Comparison of ENCODE assay signal across 8 cellular contexts in the genomic region with DNA sequence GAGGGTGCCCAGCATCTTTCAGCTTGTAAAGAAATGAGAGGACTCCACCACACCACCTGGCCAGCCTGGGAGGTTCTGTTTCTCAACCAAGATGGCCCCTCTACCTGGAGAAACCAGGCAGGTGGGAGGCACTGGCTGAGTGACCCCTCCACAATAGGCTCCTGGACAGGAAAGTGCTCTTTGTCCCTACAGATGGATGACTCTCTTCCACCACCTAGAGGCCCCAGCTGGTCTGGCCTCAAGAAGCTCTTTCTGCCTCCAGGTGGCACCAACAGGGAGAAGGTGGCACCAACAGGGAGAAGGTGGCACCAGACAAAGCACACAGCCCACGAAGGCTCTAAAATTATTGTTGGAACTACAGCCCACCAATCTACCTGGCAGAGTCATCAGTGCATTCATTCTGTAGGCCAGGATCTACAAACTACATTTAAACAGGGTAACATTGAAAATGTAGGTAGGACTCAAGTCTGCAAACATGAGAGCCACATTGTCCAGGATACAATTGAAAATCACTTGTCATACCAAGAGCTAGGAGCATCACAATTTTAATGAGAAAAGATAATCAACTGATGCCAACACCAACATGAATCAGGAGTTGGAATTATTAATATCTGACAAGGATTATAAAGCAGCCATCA. TPM values are rescaled to one million over a fixed set of nuclear protein-coding genes. Genes with fewer than 3 reads are reported as not detected.
DNase-seq lines count a peak whose midpoint lies in the region; ATAC-seq and TF ChIP-seq lines count a peak whose summit lies in the region.

No MANE protein-coding gene starts in this region.

- no peaks in the 10 kb centered on the region for H3K23me2 ChIP-seq in H9 (ENCODE audit: insufficient read length, low read depth, low read length, poor library complexity, severe bottlenecking)

- no peak overlapping the region for H3K27ac Mint-ChIP-seq in H9
- H3K27ac Mint-ChIP-seq in memory B cell = no peak overlapping the region

- H3K4me3 ChIP-seq in Peyer's patch (no peak overlapping the region), body of pancreas (no peak overlapping the region)

- H3K27ac ChIP-seq in H9 (ENCODE audit: insufficient read length, low read depth, low read length) (no peak overlapping the region), Peyer's patch (no peak overlapping the region), body of pancreas (no peak overlapping the region)

- TF ChIP-seq POLR2A in Peyer's patch (IDR thresholded peaks at IDR 0.05) (no peak), body of pancreas (IDR thresholded peaks at IDR 0.05) (no peak)

- H3T11ph ChIP-seq in H9 (ENCODE audit: low read length) = no peak overlapping the region

- peaks cover 6 to 12% of the 10 kb centered on the region in 2 experiments for H3K9me3 Mint-ChIP-seq in H9
- H3K9me3 Mint-ChIP-seq in memory B cell = peaks cover 11% of the 10 kb centered on the region

- H4K20me1 ChIP-seq in H9 (ENCODE audit: control insufficient read depth, insufficient read depth, insufficient read length) = peaks cover 2% of the 10 kb centered on the region

- H3K4ac ChIP-seq in H9 (ENCODE audit: low read depth, low read length) = no peak overlapping the region

- H4K91ac ChIP-seq in H9 (ENCODE audit: insufficient read length, low read depth, low read length) = no peak overlapping the region

- no peak overlapping the region for H3K14ac ChIP-seq in H9 (ENCODE audit: insufficient read depth, low read length)

- no peaks in the 10 kb centered on the region for H3K36me3 ChIP-seq in Peyer's patch
- no peaks in the 10 kb centered on the region for H3K36me3 ChIP-seq in body of pancreas (replicated peaks in 1 of 2; ENCODE audit: insufficient read depth in 1 of 2, low read depth in 2 of 2)

- ATAC-seq in body of pancreas (peak; percentile 84), memory B cell (ENCODE audit: low read depth) (peak; percentile 54), GM21367 (IDR thresholded peaks at IDR 0.05; ENCODE audit: unreplicated experiment) (no peak), GM21526 (IDR thresholded peaks at IDR 0.05; ENCODE audit: low FRiP score, unreplicated experiment) (no peak), GM19328 (IDR thresholded peaks at IDR 0.05; ENCODE audit: unreplicated experiment) (no peak)

- H2BK5ac ChIP-seq in H9 (ENCODE audit: insufficient read length, low read length) = no peak overlapping the region

- no peaks in the 10 kb centered on the region for H3K79me2 ChIP-seq in H9 (ENCODE audit: insufficient read depth, low read length)

- no peak overlapping the region for H3K56ac ChIP-seq in H9 (ENCODE audit: insufficient read length, low read depth, low read length)

- H4K5ac ChIP-seq in H9 (ENCODE audit: insufficient read length, low read depth, low read length) = no peak overlapping the region

- H2AK5ac ChIP-seq in H9 (ENCODE audit: insufficient read length, low read length) = no peak overlapping the region

- no peak overlapping the region for H2BK120ac ChIP-seq in H9 (ENCODE audit: low read depth, low read length, poor library complexity, severe bottlenecking)

- H3K18ac ChIP-seq in H9 (ENCODE audit: insufficient read length, low read depth, low read length) = no peak overlapping the region

- intact Hi-C loops in body of pancreas (cut with DNase I) = no loop called here

- no peak overlapping the region for H3K23ac ChIP-seq in H9 (ENCODE audit: insufficient read length, low read depth, low read length)

- no peak overlapping the region for H3K9ac ChIP-seq in H9 (ENCODE audit: extremely low read depth, insufficient read length, low read length)

- H3K4me1 Mint-ChIP-seq in H9 = peaks cover 4% of the 10 kb centered on the region in 2 experiments
- peaks cover 15% of the 10 kb centered on the region for H3K4me1 Mint-ChIP-seq in memory B cell

- no peak overlapping the region for H3K4me2 ChIP-seq in H9 (ENCODE audit: insufficient read depth, insufficient read length, low read length)

- H2BK20ac ChIP-seq in H9 (ENCODE audit: low read depth, low read length, poor library complexity, severe bottlenecking) = no peak overlapping the region

- no peak overlapping the region for H2AFZ ChIP-seq in H9 (ENCODE audit: low read length)

- H3K27me3 ChIP-seq in H9 (ENCODE audit: insufficient read depth, low read length) (no peaks in the 10 kb centered on the region), Peyer's patch (no peaks in the 10 kb centered on the region), body of pancreas (no peaks in the 10 kb centered on the region)

- no peak overlapping the region for H4K8ac ChIP-seq in H9 (replicated peaks; ENCODE audit: insufficient read length, low read depth, low read length)

- H3K9me3 ChIP-seq in H9 (ENCODE audit: control insufficient read depth, low read depth, low read length) = no peaks in the 10 kb centered on the region
- peaks cover 0 to 4% (median 0%) of the 10 kb centered on the region in 4 donors for H3K9me3 ChIP-seq in Peyer's patch
- no peaks in the 10 kb centered on the region for H3K9me3 ChIP-seq in body of pancreas

- H3K4me3 Mint-ChIP-seq in H9 = no peak overlapping the region; a peak in 1 of 5 replicates
- no peak overlapping the region for H3K4me3 Mint-ChIP-seq in memory B cell

- DNase-seq in CMK (ENCODE audit: low read depth) (peak; percentile 46), H9 (peak; percentile 76), Peyer's patch (peak in 2 of 3 donors; percentile 75 to 78), body of pancreas (peak; percentile 44 to 80 (median 72)), memory B cell (ENCODE audit: low spot score in 2 of 2) (no peak)

- H2BK15ac ChIP-seq in H9 (ENCODE audit: low read depth, low read length) = no peak overlapping the region

- H3K36me3 Mint-ChIP-seq in H9 (ENCODE audit: insufficient read depth in 1 of 3, low read depth in 3 of 3) = peaks cover 0 to 9% (median 0%) of the 10 kb centered on the region in 3 experiments; a peak in 2 of 7 replicates
- no peaks in the 10 kb centered on the region for H3K36me3 Mint-ChIP-seq in memory B cell

- TF ChIP-seq CTCF in H9 (conservative IDR thresholded peaks at IDR 0.05) = peak; percentile 79
- TF ChIP-seq CTCF in Peyer's patch (IDR thresholded peaks at IDR 0.05) = peak in 5 of 6 experiments; percentile 30 to 99 (median 85)
- TF ChIP-seq CTCF in body of pancreas (IDR thresholded peaks at IDR 0.05) = peak; percentile 50 to 97 (median 76)

- WGBS in H9 (ENCODE audit: extremely low coverage, insufficient read length, low lambda C conversion rate) = no CpG with 5 or more reads among the region's 1 CpG
- 0 to 29% methylated on average over 1 of the region's 1 CpG for WGBS in body of pancreas, 2 donors

- H3K27me3 Mint-ChIP-seq in H9 (ENCODE audit: low read depth) (peaks cover 12% of the 10 kb centered on the region), memory B cell (peaks cover 3% of the 10 kb centered on the region)

- H2BK12ac ChIP-seq in H9 (ENCODE audit: insufficient read length, low read depth, low read length) = no peak overlapping the region

- H3K4me1 ChIP-seq in H9 (ENCODE audit: insufficient read depth, low read length) = no peaks in the 10 kb centered on the region
- peaks cover 0 to 15% (median 4%) of the 10 kb centered on the region in 4 donors for H3K4me1 ChIP-seq in Peyer's patch
- peaks cover under 1% of the 10 kb centered on the region for H3K4me1 ChIP-seq in body of pancreas

- H3K79me1 ChIP-seq in H9 (ENCODE audit: insufficient read depth, low read depth, low read length, poor library complexity, severe bottlenecking) = no peaks in the 10 kb centered on the region

RNA-seq across cellular contexts. Expression of a gene that starts 14.4 kb away (rescaled TPM):
- total RNA-seq in H9 (2021) (0.31 and 0.44 TPM in 2 replicates), Peyer's patch (1 to 10 TPM in 1 of 4 donors, under 1 TPM in 1, not detected in 2; 0.54 to 2.5 TPM), body of pancreas (10 to 100 TPM; 12.5 to 12.7 TPM)

RNA-seq across cellular contexts. Expression of a gene that starts 15.1 kb away (rescaled TPM):
- not detected in 2 replicates for total RNA-seq in H9 (2021)
- 100 to 1,000 TPM in 2 of 4 donors, 10 to 100 TPM in 1, not detected in 1; 32.4 to 136 (median 103) TPM for total RNA-seq in Peyer's patch
- 10 to 100 TPM in 1 of 2 donors, 1 to 10 TPM in 1; 3.0 to 66.4 TPM for total RNA-seq in body of pancreas

RNA-seq across cellular contexts. Expression of a gene that starts 22.2 kb away (rescaled TPM):
- total RNA-seq in H9 (2021) (not detected in 2 replicates), Peyer's patch (10 to 100 TPM in 1 of 4 donors, 1 to 10 TPM in 3; 3.9 to 14.0 (median 5.3) TPM), body of pancreas (under 1 TPM in 1 of 2 donors, not detected in 1; 0.26 TPM)

RNA-seq across cellular contexts. Expression of a gene that starts 30.7 kb away (rescaled TPM):
- total RNA-seq in H9 (2021) (not detected in 2 replicates), Peyer's patch (1 to 10 TPM in 1 of 4 donors, not detected in 3; 6.7 TPM), body of pancreas (1 to 10 TPM; 1.3 to 9.3 TPM)

Comparison
In these comparisons a context has a peak if more than half of its experiments do, and no peak if none do; other contexts are left out.
1. DNase-seq: peak in CMK (single experiment), H9 (single experiment), Peyer's patch (2 of 3) and body of pancreas (4 of 4); none in memory B cell (0 of 2).
2. ATAC-seq: peak in body of pancreas (single experiment) and memory B cell (single experiment); none in GM21367 (single experiment), GM21526 (single experiment) and GM19328 (single experiment).
3. Peak in every context shown above with its lines, with median percentiles within 50 percentile points of each other: CTCF ChIP-seq.